8 cellular contexts compared by ENCODE assay signal in genomic region chr1:170531758-170532657, GRCh38. TPM values are rescaled to one million over a fixed set of nuclear protein-coding genes. Genes with fewer than 3 reads are reported as not detected.
A peak's percentile ranks its signal among the peaks of the same experiment; 100 is the strongest.
DNase-seq lines count a peak whose midpoint lies in the region; ATAC-seq, FAIRE-seq and TF ChIP-seq lines count a peak whose summit lies in the region.

TSS of gene GORAB (plus strand) at chr1:170532166. CDS start at chr1:170532224, 58 bp downstream.

- H3K27ac ChIP-seq in MM.1S (ENCODE audit: low read length) (peak within 1 kb of the TSS; percentile 72), gastroesophageal sphincter (peak within 1 kb of the TSS; percentile 83 to 95 (median 89)), neutrophil (peak within 1 kb of the TSS; percentile 53)

- H3K79me2 ChIP-seq in MM.1S (ENCODE audit: low read length) = peaks cover 42% of the 10 kb centered on the region

- peak within 1 kb of the TSS; percentile 72 for H2AFZ ChIP-seq in MM.1S (ENCODE audit: low read length)

- H3K27me3 ChIP-seq in HAP-1 (ENCODE audit: low read depth) (no peaks in the 10 kb centered on the region), MM.1S (replicated peaks; ENCODE audit: insufficient read depth, low read length) (no peaks in the 10 kb centered on the region), gastroesophageal sphincter (no peaks in the 10 kb centered on the region), neutrophil (peaks cover 26% of the 10 kb centered on the region)

- no peaks in the 10 kb centered on the region for H3K9me2 ChIP-seq in MM.1S (replicated peaks; ENCODE audit: insufficient read depth, low read length)

- FAIRE-seq in G401.6 (lab: Jason Lieb, UNC) = peak; percentile 79

- H4K20me1 ChIP-seq in MM.1S (ENCODE audit: insufficient read depth, low read length) = no peaks in the 10 kb centered on the region

- peak; percentile 89 to 92 for DNase-seq in HAP-1 (ENCODE audit: low spot score in 2 of 2)
- DNase-seq in MM.1S = peak; percentile 95
- peak; percentile 89 for DNase-seq in SIG-M5 treated with dmso at 0.1 percent for 504 hours (lab: John Stamatoyannopoulos, UW; ENCODE audit: unreplicated experiment)
- DNase-seq in activated gamma-delta T cell treated with anti-CD3 and anti-CD28 coated beads, Interleukin-2, amount 50 U/mL, for 16 hours (ENCODE audit: low read depth) = peak; percentile 73

- peak; percentile 98 for ATAC-seq in gastroesophageal sphincter

- TF ChIP-seq EP300 in gastroesophageal sphincter (IDR thresholded peaks at IDR 0.05) = no peak

- peak within 1 kb of the TSS; percentile 61 for H3K4me3 ChIP-seq in HAP-1
- H3K4me3 ChIP-seq in MM.1S (ENCODE audit: low read length) = peak within 1 kb of the TSS; percentile 85
- peak within 1 kb of the TSS; percentile 69 to 89 for H3K4me3 ChIP-seq in gastroesophageal sphincter
- peak within 1 kb of the TSS; percentile 67 to 71 for H3K4me3 ChIP-seq in neutrophil (ENCODE audit: low read depth in 1 of 2, low read length in 1 of 2)

- peaks cover 9% of the 10 kb centered on the region for H3K4me1 ChIP-seq in HAP-1
- H3K4me1 ChIP-seq in MM.1S (ENCODE audit: low read length) = peaks cover 10% of the 10 kb centered on the region; the same call in 1 of the 2 replicates
- H3K4me1 ChIP-seq in gastroesophageal sphincter = peaks cover 0 to 19% (median 4%) of the 10 kb centered on the region in 3 donors
- peaks cover 16 to 23% of the 10 kb centered on the region in 2 experiments for H3K4me1 ChIP-seq in neutrophil (ENCODE audit: control insufficient read depth in 1 of 2, insufficient read depth in 1 of 2, low read depth in 1 of 2, low read length in 1 of 2)

- in situ Hi-C loops in HAP-1 (cut with MboI; ENCODE audit: low sequenced_read_pairs) = no loop called here

- H3K9me3 ChIP-seq in HAP-1 = no peaks in the 10 kb centered on the region
- no peaks in the 10 kb centered on the region for H3K9me3 ChIP-seq in MM.1S (replicated peaks; ENCODE audit: insufficient read depth, low read length)
- H3K9me3 ChIP-seq in gastroesophageal sphincter = no peaks in the 10 kb centered on the region
- H3K9me3 ChIP-seq in neutrophil = no peaks in the 10 kb centered on the region

- H3F3A ChIP-seq in MM.1S (ENCODE audit: insufficient read depth, low read length) = peaks cover 4% of the 10 kb centered on the region; the same call in 1 of the 2 replicates

- H3K9ac ChIP-seq in MM.1S (ENCODE audit: low read length) = peak within 1 kb of the TSS; percentile 81

- 0% methylated on average over 6 to 28 of the region's 36 CpGs for WGBS in gastroesophageal sphincter (ENCODE audit: low coverage in 1 of 2), 2 donors

- peak within 1 kb of the TSS; percentile 81 for H3K4me2 ChIP-seq in MM.1S (ENCODE audit: low read depth, low read length)

- peaks cover 10% of the 10 kb centered on the region for H3K36me3 ChIP-seq in HAP-1 (replicated peaks)
- no peaks in the 10 kb centered on the region for H3K36me3 ChIP-seq in MM.1S (replicated peaks; ENCODE audit: insufficient read depth, low read length)
- H3K36me3 ChIP-seq in gastroesophageal sphincter = no peaks in the 10 kb centered on the region
- H3K36me3 ChIP-seq in neutrophil = no peaks in the 10 kb centered on the region

- TF ChIP-seq CTCF in MM.1S (IDR thresholded peaks at IDR 0.05; ENCODE audit: low read length) (no peak), gastroesophageal sphincter (IDR thresholded peaks at IDR 0.05) (peak in 1 of 4 experiments; percentile 10), neutrophil (IDR thresholded peaks at IDR 0.05) (no peak), subcutaneous adipose tissue (IDR thresholded peaks at IDR 0.05; ENCODE audit: low read depth) (no peak)

- TF ChIP-seq POLR2A in gastroesophageal sphincter (IDR thresholded peaks at IDR 0.05) = peak; percentile 42 to 47

RNA-seq across cellular contexts. Expression of gene GORAB, which starts in this region (rescaled TPM):
- total RNA-seq in gastroesophageal sphincter = 10 to 100 TPM in 2 of 4 donors, 1 to 10 TPM in 2; 5.9 to 18.0 (median 8.8) TPM
- 10 to 100 TPM in 3 of 4 donors, 1 to 10 TPM in 1; 7.7 to 14.7 (median 12.6) TPM for total RNA-seq in subcutaneous adipose tissue

Comparison
In these comparisons a context has a peak if more than half of its experiments do, and no peak if none do; other contexts are left out.
1. Peak in every context shown above with its lines: DNase-seq, ATAC-seq, H3K4me3 ChIP-seq and H3K27ac ChIP-seq.